8 cellular contexts compared by ENCODE assay signal in the genomic region with DNA sequence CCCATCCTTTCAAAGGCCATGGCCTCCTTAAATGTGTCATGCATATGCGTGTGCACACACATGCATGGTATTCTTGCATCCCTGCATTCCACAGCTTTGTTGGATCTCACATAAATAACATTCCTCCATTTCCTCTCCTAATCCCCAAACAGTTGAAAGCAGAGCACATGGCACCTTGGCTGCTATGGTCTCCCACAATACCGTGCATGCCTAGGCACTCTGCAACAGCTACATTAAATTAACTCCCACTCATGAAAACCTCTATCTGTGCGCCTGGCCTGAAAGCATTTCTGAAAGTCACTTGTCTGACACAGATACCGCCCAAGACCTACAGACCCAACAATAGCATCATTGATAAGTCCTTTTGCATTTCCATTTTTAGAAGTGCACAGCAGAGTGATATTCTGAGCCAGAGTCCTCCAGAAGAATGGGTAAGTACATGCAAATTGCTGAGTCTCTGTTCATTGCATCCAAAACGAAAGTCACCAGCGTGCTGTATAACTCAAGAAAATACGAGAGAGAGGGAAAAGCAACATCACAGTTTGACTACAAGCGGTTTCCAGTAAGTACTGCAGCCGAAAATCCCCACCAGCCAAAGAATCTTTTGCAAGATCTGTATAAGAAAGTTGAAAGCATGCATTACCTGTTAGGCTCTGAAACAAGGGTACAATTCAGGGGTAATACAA. TPM values are rescaled to one million over a fixed set of nuclear protein-coding genes. Genes with fewer than 3 reads are reported as not detected.
DNase-seq lines count a peak whose midpoint lies in the region; ATAC-seq, FAIRE-seq and TF ChIP-seq lines count a peak whose summit lies in the region.

No MANE protein-coding gene starts in this region.

- no peak overlapping the region for H2AFZ ChIP-seq in GM12878 (ENCODE audit: control insufficient read depth, low read depth, low read length)

- TF ChIP-seq POLR2A in GM12878 (IDR thresholded peaks at IDR 0.05; ENCODE audit: low read depth, low read length) (0 out of 2 replicates have a peak, but pooled peaks have one; percentile 18), gastrocnemius medialis (IDR thresholded peaks at IDR 0.05) (no peak)

- no peaks in the 10 kb centered on the region for H4K20me1 ChIP-seq in GM12878 (ENCODE audit: control insufficient read depth, insufficient read depth)

- H3K27ac ChIP-seq in CD4-positive, CD25-positive, alpha-beta regulatory T cell (ENCODE audit: insufficient read depth, low read length, poor library complexity, severe bottlenecking), result no peak overlapping the region
- H3K27ac ChIP-seq in GM12878 (ENCODE audit: control insufficient read depth, insufficient read depth), result peak overlapping the region; percentile 96
- H3K27ac ChIP-seq in gastrocnemius medialis, result peak overlapping the region; percentile 97 to 100 (median 98)

- peaks cover 0 to 19% (median 6%) of the 10 kb centered on the region in 7 donors for H3K9me3 Mint-ChIP-seq in CD4-positive, CD25-positive, alpha-beta regulatory T cell

- no peaks in the 10 kb centered on the region for H3K79me2 ChIP-seq in GM12878 (ENCODE audit: control insufficient read depth, insufficient read depth, low read length)

- ATAC-seq in CD4-positive, CD25-positive, alpha-beta regulatory T cell (ENCODE audit: low read depth in 2 of 2), result no peak
- peak; percentile 67 for ATAC-seq in GM19328 (IDR thresholded peaks at IDR 0.05; ENCODE audit: unreplicated experiment)
- ATAC-seq in HG03159 (IDR thresholded peaks at IDR 0.05; ENCODE audit: unreplicated experiment), result peak; percentile 41
- peak; percentile 73 for ATAC-seq in GM12878
- no peak for ATAC-seq in gastrocnemius medialis

- CTCF ChIA-PET in GM12878 (lab: Yijun Ruan, JAX), result interaction anchor here (1.0 to 20.8 kb wide), 8 partner anchors 10 to 36 kb away, joined by 3 to 399 read pairs (median 8); a partner anchor contains a TSS

- no peaks in the 10 kb centered on the region for H3K36me3 ChIP-seq in CD4-positive, CD25-positive, alpha-beta regulatory T cell (ENCODE audit: control insufficient read depth, insufficient read depth, low read length)
- H3K36me3 ChIP-seq in GM12878 (ENCODE audit: control insufficient read depth in 2 of 2, insufficient read depth in 2 of 2, low read length in 1 of 2) (no peaks in the 10 kb centered on the region; a peak in 1 of 4 replicates), gastrocnemius medialis (no peaks in the 10 kb centered on the region)

- WGBS in GM12878 (ENCODE audit: insufficient coverage, insufficient replicate concordance, low lambda C conversion rate, missing lambda C conversion rate), result 0% methylated on average over 9 of the region's 9 CpGs

- H3K27me3 Mint-ChIP-seq in CD4-positive, CD25-positive, alpha-beta regulatory T cell, result peaks cover 10% of the 10 kb centered on the region

- H3K27ac Mint-ChIP-seq in CD4-positive, CD25-positive, alpha-beta regulatory T cell, result peak overlapping the region; percentile 31 to 92 (median 81)

- peaks cover 24 to 69% (median 45%) of the 10 kb centered on the region in 4 donors for H3K4me1 Mint-ChIP-seq in CD4-positive, CD25-positive, alpha-beta regulatory T cell

- peaks cover 51% of the 10 kb centered on the region for H3K4me1 ChIP-seq in CD4-positive, CD25-positive, alpha-beta regulatory T cell (ENCODE audit: control insufficient read depth, insufficient read depth, low read length, poor library complexity, severe bottlenecking)
- H3K4me1 ChIP-seq in GM12878 (ENCODE audit: control insufficient read depth, insufficient read depth, low read length), result peaks cover 89% of the 10 kb centered on the region
- peaks cover 47 to 54% of the 10 kb centered on the region in 2 donors for H3K4me1 ChIP-seq in gastrocnemius medialis

- peak; percentile 15; the same call in 1 of the 2 replicates for TF ChIP-seq RAD21 in GM12878 (IDR thresholded peaks at IDR 0.05; ENCODE audit: insufficient read depth, low read depth, low read length)

- peak overlapping the region; percentile 75 for H3K4me2 ChIP-seq in GM12878 (ENCODE audit: control insufficient read depth, insufficient read depth)

- TSS peak; percentile 81 for BruUV-seq in GM12878 (replicated peaks; lab: Mats Ljungman, UMichigan)

- H3K4me3 ChIP-seq in CD4-positive, CD25-positive, alpha-beta regulatory T cell (ENCODE audit: low read depth, low read length), result peak overlapping the region; percentile 76
- peak overlapping the region; percentile 67; the same call in 1 of the 2 replicates for H3K4me3 ChIP-seq in GM12878
- peak overlapping the region; percentile 61 to 80 (median 76) for H3K4me3 ChIP-seq in gastrocnemius medialis

- peak; percentile 10 to 43 (median 20); a peak in 3 of 6 replicates for TF ChIP-seq CTCF in GM12878 (IDR thresholded peaks at IDR 0.05 in 2 of 3, conservative IDR thresholded peaks at IDR 0.05 in 1 of 3; ENCODE audit: control insufficient read depth in 2 of 3, extremely low read depth in 1 of 3, insufficient read depth in 1 of 3, low read depth in 3 of 3, low read length in 3 of 3)
- TF ChIP-seq CTCF in gastrocnemius medialis (IDR thresholded peaks at IDR 0.05 in 4 of 5, conservative IDR thresholded peaks at IDR 0.05 in 1 of 5), result peak in 4 of 5 experiments; percentile 27 to 75 (median 38)

- no peaks in the 10 kb centered on the region for H3K27me3 ChIP-seq in CD4-positive, CD25-positive, alpha-beta regulatory T cell (ENCODE audit: control insufficient read depth, insufficient read depth, low read length)
- H3K27me3 ChIP-seq in GM12878 (replicated peaks in 1 of 2; ENCODE audit: control insufficient read depth in 2 of 2, insufficient read depth in 2 of 2, low read length in 1 of 2) (no peaks in the 10 kb centered on the region), gastrocnemius medialis (no peaks in the 10 kb centered on the region)

- POLR2A ChIA-PET in GM12878 (lab: Charles Lee), result interaction anchor here (1.1 to 4.4 kb wide), 6 partner anchors 8 to 24 kb away, joined by 3 to 18 read pairs (median 6); no protein-coding TSS in a partner anchor

- RAD21 ChIA-PET in GM12878 (lab: Charles Lee; ENCODE audit: unreplicated experiment), result interaction anchor here (1.1 to 16.9 kb wide), 5 partner anchors 8 to 36 kb away, joined by 4 to 324 read pairs (median 36); a partner anchor contains a TSS

- SMC1A ChIA-PET in GM12878 (lab: Charles Lee; ENCODE audit: uncharacterized antibody, unreplicated experiment), result interaction anchor here (1.1 to 20.2 kb wide), 7 partner anchors 8 to 36 kb away, joined by 3 to 409 read pairs (median 30); a partner anchor contains a TSS

- in situ Hi-C loops in GM12878 (cut with MboI) (loop anchor here (10.0 kb wide), 1 partner anchor 1539 kb away; a partner anchor contains a TSS), gastrocnemius medialis (cut with MboI; ENCODE audit: low sequenced_read_pairs in 4 of 4) (no loop called here)

- intact Hi-C loops in GM12878 (cut with micrococcal nuclease; ENCODE audit: unreplicated experiment), result loop anchor here (1.0 to 5.0 kb wide), 3 partner anchors 17 to 106 kb away; a partner anchor contains a TSS
- intact Hi-C loops in gastrocnemius medialis (cut with DNase I; ENCODE audit: low total_unique reads), result loop anchor here (1.0 kb wide), 1 partner anchor 19 kb away; no protein-coding TSS in a partner anchor

- peaks cover 3 to 12% of the 10 kb centered on the region in 2 experiments for H3K9me3 ChIP-seq in CD4-positive, CD25-positive, alpha-beta regulatory T cell (ENCODE audit: control insufficient read depth in 2 of 2, low read length in 2 of 2)
- H3K9me3 ChIP-seq in GM12878 (replicated peaks; ENCODE audit: control insufficient read depth, insufficient read depth, low read length) (no peaks in the 10 kb centered on the region; the same call in 2 of the 3 replicates), gastrocnemius medialis (no peaks in the 10 kb centered on the region)

- H3K36me3 Mint-ChIP-seq in CD4-positive, CD25-positive, alpha-beta regulatory T cell, result peaks cover 3% of the 10 kb centered on the region

- peak overlapping the region; percentile 79 for H3K9ac ChIP-seq in GM12878 (ENCODE audit: control insufficient read depth, insufficient read depth, low read length)

- DNase-seq in CD4-positive, CD25-positive, alpha-beta regulatory T cell, result peak in 1 of 3 donors; percentile 76
- DNase-seq in GM12878 (ENCODE audit: low read depth, low spot score), result peak; percentile 92
- no peak for DNase-seq in gastrocnemius medialis
- DNase-seq in COLO668 (lab: John Stamatoyannopoulos, UW; ENCODE audit: unreplicated experiment), result no peak
- DNase-seq in NCI-H2081 (lab: John Stamatoyannopoulos, UW), result no peak
- DNase-seq in NCI-H2107 (lab: John Stamatoyannopoulos, UW), result no peak

- peak overlapping the region; percentile 11 to 67 (median 38) for H3K4me3 Mint-ChIP-seq in CD4-positive, CD25-positive, alpha-beta regulatory T cell

- peak; percentile 93 for FAIRE-seq in GM12878 (lab: Jason Lieb, UNC)

- TF ChIP-seq EP300 in GM12878 (IDR thresholded peaks at IDR 0.05; ENCODE audit: borderline replicate concordance in 1 of 2, control insufficient read depth in 1 of 2, low read depth in 2 of 2, low read length in 2 of 2), result peak; percentile 52 to 59; a peak in 3 of 4 replicates

RNA-seq across cellular contexts. Expression of a gene that starts 0.4 kb away (rescaled TPM):
- total RNA-seq in CD4-positive, CD25-positive, alpha-beta regulatory T cell, result 0.96 TPM
- 1 to 10 TPM; 2.6 to 5.7 (median 4.9) TPM for polyA plus RNA-seq in CD4-positive, CD25-positive, alpha-beta regulatory T cell
- 74.5 and 81.9 TPM in 2 replicates for total RNA-seq in GM12878 (2013; cell fraction: nucleolus; rRNA removed)
- total RNA-seq in GM12878 (2014; rRNA removed) (46.4 and 53.5 TPM in 2 replicates), GM12878 (2014; rRNA removed; fragmentation: Illumina TruSeq; extraction: Trizol) (21.5 and 26.9 TPM in 2 replicates), GM12878 (2021) (40.0 and 40.4 TPM in 2 replicates), gastrocnemius medialis (100 to 1,000 TPM; 335 to 819 (median 539) TPM)
- polyA plus RNA-seq in GM12878 (2011; ENCODE audit: low read depth), result 18.9 TPM
- polyA plus RNA-seq in GM12878 (2011; rRNA removed) (8.5 and 16.9 TPM in 2 replicates), GM12878 (2014; fragmentation: Illumina TruSeq; extraction: Trizol) (12.3 and 21.9 TPM in 2 replicates), GM12878 (2014; fragmentation: Nextera tagmentation; extraction: Ambion mirVana) (1 to 10 TPM; 3.0 to 7.4 TPM), GM12878 (2014; rRNA removed) (50.0 and 54.5 TPM in 2 replicates), GM12878 (2016; fragmentation: Nextera tagmentation; extraction: Ambion mirVana) (10 to 100 TPM; 51.7 to 54.8 TPM)
- polyA plus RNA-seq in GM12878 (2011; cell fraction: cytosol; rRNA removed), result 22.6 and 38.7 TPM in 2 replicates
- 45.6 and 71.8 TPM in 2 replicates for polyA plus RNA-seq in GM12878 (2011; cell fraction: nucleus; rRNA removed)
- 18.6 and 50.6 TPM in 2 replicates for polyA plus RNA-seq in GM12878 (2012)
- polyA minus RNA-seq in GM12878 (2011; rRNA and poly(A)+ RNA removed), result 20.3 and 37.3 TPM in 2 replicates
- polyA minus RNA-seq in GM12878 (2011; cell fraction: cytosol; rRNA and poly(A)+ RNA removed), result 8.8 and 11.7 TPM in 2 replicates
- 26.7 and 36.0 TPM in 2 replicates for polyA minus RNA-seq in GM12878 (2011; cell fraction: nucleus; rRNA and poly(A)+ RNA removed)

RNA-seq across cellular contexts. Expression of a gene that starts 21.2 kb away (rescaled TPM):
- total RNA-seq in CD4-positive, CD25-positive, alpha-beta regulatory T cell, result not detected
- not detected for polyA plus RNA-seq in CD4-positive, CD25-positive, alpha-beta regulatory T cell
- total RNA-seq in GM12878 (2013; cell fraction: nucleolus; rRNA removed), result 1.2 TPM in 2 replicates
- not detected in 2 replicates for total RNA-seq in GM12878 (2014; rRNA removed)
- total RNA-seq in GM12878 (2014; rRNA removed; fragmentation: Illumina TruSeq; extraction: Trizol), result not detected in 2 replicates
- not detected in 2 replicates for total RNA-seq in GM12878 (2021)
- polyA plus RNA-seq in GM12878 (2011; ENCODE audit: low read depth), result not detected
- polyA plus RNA-seq in GM12878 (2011; rRNA removed), result 0.12 and 0.16 TPM in 2 replicates
- 0.04 TPM in 1 of 2 replicates, not detected in the other for polyA plus RNA-seq in GM12878 (2011; cell fraction: cytosol; rRNA removed)
- 0.28 and 0.56 TPM in 2 replicates for polyA plus RNA-seq in GM12878 (2011; cell fraction: nucleus; rRNA removed)
- polyA plus RNA-seq in GM12878 (2012), result 0.17 TPM in 1 of 2 replicates, not detected in the other
- not detected in 2 replicates for polyA plus RNA-seq in GM12878 (2014; fragmentation: Illumina TruSeq; extraction: Trizol)
- not detected for polyA plus RNA-seq in GM12878 (2014; fragmentation: Nextera tagmentation; extraction: Ambion mirVana)
- not detected in 2 replicates for polyA plus RNA-seq in GM12878 (2014; rRNA removed)
- not detected for polyA plus RNA-seq in GM12878 (2016; fragmentation: Nextera tagmentation; extraction: Ambion mirVana)
- 0.21 TPM in 1 of 2 replicates, not detected in the other for polyA minus RNA-seq in GM12878 (2011; rRNA and poly(A)+ RNA removed)
- not detected in 2 replicates for polyA minus RNA-seq in GM12878 (2011; cell fraction: cytosol; rRNA and poly(A)+ RNA removed)
- polyA minus RNA-seq in GM12878 (2011; cell fraction: nucleus; rRNA and poly(A)+ RNA removed), result 0.24 TPM in 1 of 2 replicates, not detected in the other
- total RNA-seq in gastrocnemius medialis, result under 1 TPM in 2 of 4 donors, not detected in 2; 0.56 to 0.61 TPM

RNA-seq across cellular contexts. Expression of a gene that starts 48.8 kb away (rescaled TPM):
- total RNA-seq in CD4-positive, CD25-positive, alpha-beta regulatory T cell, result not detected
- not detected for polyA plus RNA-seq in CD4-positive, CD25-positive, alpha-beta regulatory T cell
- total RNA-seq in GM12878 (2013; cell fraction: nucleolus; rRNA removed), result not detected in 2 replicates
- total RNA-seq in GM12878 (2014; rRNA removed), result not detected in 2 replicates
- total RNA-seq in GM12878 (2014; rRNA removed; fragmentation: Illumina TruSeq; extraction: Trizol), result not detected in 2 replicates
- not detected in 2 replicates for total RNA-seq in GM12878 (2021)
- polyA plus RNA-seq in GM12878 (2011; ENCODE audit: low read depth), result not detected
- not detected in 2 replicates for polyA plus RNA-seq in GM12878 (2011; rRNA removed)
- not detected in 2 replicates for polyA plus RNA-seq in GM12878 (2011; cell fraction: cytosol; rRNA removed)
- polyA plus RNA-seq in GM12878 (2011; cell fraction: nucleus; rRNA removed), result not detected in 2 replicates
- polyA plus RNA-seq in GM12878 (2012), result not detected in 2 replicates
- polyA plus RNA-seq in GM12878 (2014; fragmentation: Illumina TruSeq; extraction: Trizol), result not detected in 2 replicates
- polyA plus RNA-seq in GM12878 (2014; fragmentation: Nextera tagmentation; extraction: Ambion mirVana), result not detected
- polyA plus RNA-seq in GM12878 (2014; rRNA removed), result not detected in 2 replicates
- polyA plus RNA-seq in GM12878 (2016; fragmentation: Nextera tagmentation; extraction: Ambion mirVana), result not detected
- not detected in 2 replicates for polyA minus RNA-seq in GM12878 (2011; rRNA and poly(A)+ RNA removed)
- not detected in 2 replicates for polyA minus RNA-seq in GM12878 (2011; cell fraction: cytosol; rRNA and poly(A)+ RNA removed)
- polyA minus RNA-seq in GM12878 (2011; cell fraction: nucleus; rRNA and poly(A)+ RNA removed), result not detected in 2 replicates
- not detected for total RNA-seq in gastrocnemius medialis

RNA-seq across cellular contexts. Expression of a gene that starts 50.2 kb away (rescaled TPM):
- 0.25 TPM for total RNA-seq in CD4-positive, CD25-positive, alpha-beta regulatory T cell
- polyA plus RNA-seq in CD4-positive, CD25-positive, alpha-beta regulatory T cell, result under 1 TPM in 3 of 4 donors, not detected in 1; 0.33 to 0.46 (median 0.41) TPM
- 1.3 and 3.2 TPM in 2 replicates for total RNA-seq in GM12878 (2013; cell fraction: nucleolus; rRNA removed)
- 0.49 and 0.56 TPM in 2 replicates for total RNA-seq in GM12878 (2014; rRNA removed)
- 0.40 and 0.46 TPM in 2 replicates for total RNA-seq in GM12878 (2014; rRNA removed; fragmentation: Illumina TruSeq; extraction: Trizol)
- 0.46 and 0.77 TPM in 2 replicates for total RNA-seq in GM12878 (2021)
- polyA plus RNA-seq in GM12878 (2011; ENCODE audit: low read depth), result 0.43 TPM
- 0.36 and 0.48 TPM in 2 replicates for polyA plus RNA-seq in GM12878 (2011; rRNA removed)
- 0.90 and 0.97 TPM in 2 replicates for polyA plus RNA-seq in GM12878 (2011; cell fraction: cytosol; rRNA removed)
- polyA plus RNA-seq in GM12878 (2011; cell fraction: nucleus; rRNA removed), result 0.73 and 1.1 TPM in 2 replicates
- polyA plus RNA-seq in GM12878 (2012), result 0.46 and 0.51 TPM in 2 replicates
- polyA plus RNA-seq in GM12878 (2014; fragmentation: Illumina TruSeq; extraction: Trizol), result 0.41 and 0.47 TPM in 2 replicates
- under 1 TPM; 0.05 to 0.18 TPM for polyA plus RNA-seq in GM12878 (2014; fragmentation: Nextera tagmentation; extraction: Ambion mirVana)
- polyA plus RNA-seq in GM12878 (2014; rRNA removed), result 0.26 and 0.49 TPM in 2 replicates
- under 1 TPM; 0.25 to 0.82 TPM for polyA plus RNA-seq in GM12878 (2016; fragmentation: Nextera tagmentation; extraction: Ambion mirVana)
- 1.1 and 1.3 TPM in 2 replicates for polyA minus RNA-seq in GM12878 (2011; rRNA and poly(A)+ RNA removed)
- 0.42 TPM in 1 of 2 replicates, not detected in the other for polyA minus RNA-seq in GM12878 (2011; cell fraction: cytosol; rRNA and poly(A)+ RNA removed)
- 0.48 and 0.67 TPM in 2 replicates for polyA minus RNA-seq in GM12878 (2011; cell fraction: nucleus; rRNA and poly(A)+ RNA removed)
- under 1 TPM in 1 of 4 donors, not detected in 3; 0.11 TPM for total RNA-seq in gastrocnemius medialis

Comparison
In these comparisons a context has a peak if more than half of its experiments do, and no peak if none do; other contexts are left out.
1. ATAC-seq: peak in GM19328 (single experiment), HG03159 (single experiment) and GM12878 (single experiment); none in CD4-positive, CD25-positive, alpha-beta regulatory T cell (0 of 2) and gastrocnemius medialis (0 of 2).
2. RNA of a gene that starts 0.4 kb away (total RNA-seq): 335 to 819 TPM in gastrocnemius medialis and 21.5 to 81.9 TPM in GM12878; 0.96 TPM in CD4-positive, CD25-positive, alpha-beta regulatory T cell (single experiment); every median in the first group is over 10 times any median in the second.
3. Peak in every context shown above with its lines, with median percentiles within 50 percentile points of each other: H3K4me3 ChIP-seq.